12 cellular contexts compared by ENCODE assay signal in genomic region chr5:172941067-172941516, GRCh38. TPM values are rescaled to one million over a fixed set of nuclear protein-coding genes. Genes with fewer than 3 reads are reported as not detected.
DNase-seq lines count a peak whose midpoint lies in the region; ATAC-seq and TF ChIP-seq lines count a peak whose summit lies in the region.
"Had no signal": no experiment of that assay in that cellular context is flagged by ENCODE, and none has a peak within 500 bp of the region (broad histone marks: within the 10 kb centered on the region; RNA-seq: fewer than 3 reads in every experiment).

No MANE protein-coding gene starts in this region.

- H3K27ac Mint-ChIP-seq in mesothelial cell of epicardium: peak overlapping the region; percentile 31
- H3K27ac Mint-ChIP-seq: stimulated activated naive CD8-positive, alpha-beta T cell treated with anti-CD3 and anti-CD28 coated beads, Interleukin-15, Interleukin-2, amounts not matched to agents 100 ng/mL and 50 ng/mL, for 24 hours had no signal

- H3K9ac ChIP-seq in IMR-90 (ENCODE audit: low read depth, low read length) (no peak overlapping the region), adipocyte (ENCODE audit: low read length) (peak overlapping the region; percentile 60)

- H3K4me2 ChIP-seq in IMR-90 (ENCODE audit: low read depth, low read length): no peak overlapping the region

- no peak overlapping the region for H3K18ac ChIP-seq in IMR-90 (ENCODE audit: low read depth, low read length)

- H3K4me1 ChIP-seq in IMR-90 (ENCODE audit: control insufficient read depth, insufficient read depth, low read length) (peaks cover 15% of the 10 kb centered on the region), adipocyte (ENCODE audit: control insufficient read depth, insufficient read depth, low read length) (peaks cover 19% of the 10 kb centered on the region)

- H2AK5ac ChIP-seq in IMR-90 (ENCODE audit: low read depth, low read length): peak overlapping the region; percentile 70; the same call in 1 of the 2 replicates

- no peak for TF ChIP-seq POLR2A in IMR-90 (IDR thresholded peaks at IDR 0.05; ENCODE audit: low read depth, low read length)

- H3K9me3 ChIP-seq in IMR-90 (ENCODE audit: control insufficient read depth, insufficient read depth, low read length) (no peaks in the 10 kb centered on the region), adipocyte (ENCODE audit: control insufficient read depth, low read length) (no peaks in the 10 kb centered on the region)

- peak overlapping the region; percentile 35 to 62; a peak in 3 of 4 replicates for H4K8ac ChIP-seq in IMR-90 (ENCODE audit: low read depth in 2 of 2, low read length in 2 of 2)

- H3K27ac ChIP-seq in IMR-90 (ENCODE audit: insufficient read depth, low read length): peak overlapping the region; percentile 33; the same call in 1 of the 2 replicates
- H3K27ac ChIP-seq: skin epidermis had no signal

- peak overlapping the region; percentile 82 for H4K91ac ChIP-seq in IMR-90 (ENCODE audit: insufficient read depth, low read depth, low read length)

- TF ChIP-seq CTCF in IMR-90 (conservative IDR thresholded peaks at IDR 0.05; ENCODE audit: low read depth, low read length) (no peak), mesothelial cell of epicardium (IDR thresholded peaks at IDR 0.05; ENCODE audit: unreplicated experiment) (no peak)

- H2AK9ac ChIP-seq in IMR-90 (replicated peaks; ENCODE audit: low read depth, low read length, poor library complexity): no peak overlapping the region

- WGBS in IMR-90 (ENCODE audit: extremely low coverage in 2 of 2, insufficient read length in 1 of 2), 2 experiments: no CpG with 5 or more reads among the region's 4 CpGs

- DNase-seq in NCI-H1105 treated with DMSO at 0.1 percent for 48 hours (lab: John Stamatoyannopoulos, UW) (peak; percentile 26), NCI-H1105 (lab: John Stamatoyannopoulos, UW) (no peak), IMR-90 (no peak), adipocyte (ENCODE audit: low read depth) (no peak), mesothelial cell of epicardium (ENCODE audit: low spot score in 2 of 2, unreplicated experiment in 2 of 2) (no peak), occipital lobe (lab: John Stamatoyannopoulos, UW) (no peak), NAMALWA (ENCODE audit: low spot score) (no peak)
- no peak for DNase-seq in effector CD4-positive, alpha-beta T cell
- DNase-seq: activated effector memory CD4-positive, alpha-beta T cell treated with Interleukin-2 at 50 U/mL for 16 hours; NCI-H1417 treated with DMSO at 0.1 percent for 48 hours had no signal

- H3K4me3 ChIP-seq in IMR-90 (ENCODE audit: insufficient read depth, low read depth, low read length) (no peak overlapping the region), adipocyte (ENCODE audit: low read length) (no peak overlapping the region)
- H3K4me3 ChIP-seq: skin epidermis had no signal

- no peak for ATAC-seq in IMR-90 (ENCODE audit: low read depth)

- no peaks in the 10 kb centered on the region for H3K9me3 Mint-ChIP-seq in mesothelial cell of epicardium
- H3K9me3 Mint-ChIP-seq: stimulated activated naive CD8-positive, alpha-beta T cell treated with anti-CD3 and anti-CD28 coated beads, Interleukin-15, Interleukin-2, amounts not matched to agents 100 ng/mL and 50 ng/mL, for 24 hours had no signal

- H3K4me3 Mint-ChIP-seq in mesothelial cell of epicardium: no peak overlapping the region
- H3K4me3 Mint-ChIP-seq: stimulated activated naive CD8-positive, alpha-beta T cell treated with anti-CD3 and anti-CD28 coated beads, Interleukin-15, Interleukin-2, amounts not matched to agents 100 ng/mL and 50 ng/mL, for 24 hours had no signal

- no peak overlapping the region for H4K5ac ChIP-seq in IMR-90 (ENCODE audit: low read depth, low read length)

- peaks cover 12 to 59% of the 10 kb centered on the region in 2 experiments; a peak in 3 of 4 replicates for H3K79me1 ChIP-seq in IMR-90 (ENCODE audit: low read depth in 1 of 2, low read length in 2 of 2)

- H3K36me3 ChIP-seq in IMR-90 (ENCODE audit: control insufficient read depth, insufficient read depth, low read length) (peaks cover 38% of the 10 kb centered on the region), adipocyte (ENCODE audit: control insufficient read depth, insufficient read depth, low read length, severe bottlenecking) (peaks cover 49% of the 10 kb centered on the region)

- peaks cover 21% of the 10 kb centered on the region for H3K9me1 ChIP-seq in IMR-90 (ENCODE audit: insufficient read depth, low read length)

- POLR2A ChIA-PET in IMR-90 (lab: Charles Lee; ENCODE audit: unreplicated experiment): interaction anchor here (1.2 kb wide), 1 partner anchor 10 kb away, joined by 4 read pairs; no protein-coding TSS in a partner anchor

- CTCF ChIA-PET in IMR-90 (lab: Yijun Ruan, JAX): interaction anchor here (0.6 to 0.7 kb wide), 2 partner anchors 27 to 353 kb away, joined by 4 read pairs; no protein-coding TSS in a partner anchor

- H3K27me3 Mint-ChIP-seq in mesothelial cell of epicardium (ENCODE audit: low read depth): no peaks in the 10 kb centered on the region
- H3K27me3 Mint-ChIP-seq: stimulated activated naive CD8-positive, alpha-beta T cell treated with anti-CD3 and anti-CD28 coated beads, Interleukin-15, Interleukin-2, amounts not matched to agents 100 ng/mL and 50 ng/mL, for 24 hours had no signal

- peak overlapping the region; percentile 64; the same call in 1 of the 3 replicates for H2BK15ac ChIP-seq in IMR-90 (ENCODE audit: low read depth, low read length)

- peak overlapping the region; percentile 48; the same call in 1 of the 2 replicates for H3K23ac ChIP-seq in IMR-90 (ENCODE audit: low read depth, low read length)

- peaks cover 24% of the 10 kb centered on the region for H3K4me1 Mint-ChIP-seq in mesothelial cell of epicardium

- peak overlapping the region; percentile 54 for H3K56ac ChIP-seq in IMR-90 (ENCODE audit: extremely low read depth, insufficient read depth, low read length)

- H2BK20ac ChIP-seq in IMR-90 (ENCODE audit: low read depth, low read length): peak overlapping the region; percentile 85; the same call in 1 of the 2 replicates

- in situ Hi-C loops in IMR-90 (cut with MboI; ENCODE audit: low sequenced_read_pairs): loop anchor here (10.0 kb wide), 1 partner anchor 466 kb away; no protein-coding TSS in a partner anchor

- peak overlapping the region; percentile 67 for H3K4ac ChIP-seq in IMR-90 (ENCODE audit: low read depth, low read length)

- peaks cover 31% of the 10 kb centered on the region for H3K36me3 Mint-ChIP-seq in mesothelial cell of epicardium

- no peaks in the 10 kb centered on the region for H4K20me1 ChIP-seq in IMR-90 (ENCODE audit: insufficient read depth, low read length)

- H3K27me3 ChIP-seq in IMR-90 (ENCODE audit: control insufficient read depth, insufficient read depth, low read length) (no peaks in the 10 kb centered on the region), adipocyte (replicated peaks; ENCODE audit: control insufficient read depth, insufficient read depth, low read length) (no peaks in the 10 kb centered on the region)

- TF ChIP-seq RAD21 in IMR-90 (IDR thresholded peaks at IDR 0.05; ENCODE audit: low read length): no peak

- no TSS peak for BruUV-seq in IMR-90 (replicated peaks; lab: Mats Ljungman, UMichigan)

- dilution Hi-C loops in IMR-90 (cut with HindIII; ENCODE audit: low sequenced_read_pairs, unreplicated experiment): no loop called here

- no peak overlapping the region for H3K14ac ChIP-seq in IMR-90 (replicated peaks; ENCODE audit: low read depth, low read length)

- peak overlapping the region; percentile 10 for H2BK5ac ChIP-seq in IMR-90 (ENCODE audit: low read depth, low read length, poor library complexity, severe bottlenecking)

- H2AFZ ChIP-seq in IMR-90 (replicated peaks; ENCODE audit: low read length, poor library complexity): no peak overlapping the region

- H2BK120ac ChIP-seq in IMR-90 (ENCODE audit: low read depth, low read length): peak overlapping the region; percentile 76

- intact Hi-C loops in IMR-90 (cut with micrococcal nuclease): loop anchor here (10.0 kb wide), 1 partner anchor 466 kb away; no protein-coding TSS in a partner anchor

TF ChIP-seq in IMR-90, 13 proteins besides CTCF, POLR2A, EP300 and RAD21:
- TF ChIP-seq MAZ (IDR thresholded peaks at IDR 0.05; ENCODE audit: borderline replicate concordance, low read depth, low read length) (no peak), SMC3 (IDR thresholded peaks at IDR 0.05; ENCODE audit: low read depth, low read length) (no peak), MXI1 (IDR thresholded peaks at IDR 0.05; ENCODE audit: borderline replicate concordance, low read depth, low read length) (no peak), CEBPB (IDR thresholded peaks at IDR 0.05; ENCODE audit: low read depth, low read length) (no peak), MAFK (IDR thresholded peaks at IDR 0.05; ENCODE audit: low read depth, low read length) (no peak), ELK1 (IDR thresholded peaks at IDR 0.05; ENCODE audit: borderline replicate concordance, low read depth, low read length) (no peak)

RNA-seq across cellular contexts. Expression of gene RPL26L1, which starts 18.1 kb away (rescaled TPM):
- total RNA-seq in IMR-90 (2012; rRNA removed): 109 and 118 TPM in 2 replicates
- 134 and 140 TPM in 2 replicates for polyA plus RNA-seq in IMR-90 (2012; rRNA removed)
- polyA plus RNA-seq in IMR-90 (2012; cell fraction: cytosol; rRNA removed): 54.4 and 111 TPM in 2 replicates
- polyA plus RNA-seq in IMR-90 (2012; cell fraction: nucleus; rRNA removed; ENCODE audit: low replicate concordance): 60.2 and 86.2 TPM in 2 replicates
- 43.0 to 43.9 TPM (median 43.9 TPM) in 3 replicates for total RNA-seq in mesothelial cell of epicardium
- total RNA-seq in occipital lobe: 29.8 TPM

RNA-seq across cellular contexts. Expression of gene ATP6V0E1, which starts 42.5 kb away (rescaled TPM):
- 277 and 299 TPM in 2 replicates for total RNA-seq in IMR-90 (2012; rRNA removed)
- polyA plus RNA-seq in IMR-90 (2012; rRNA removed): 258 TPM in 2 replicates
- polyA plus RNA-seq in IMR-90 (2012; cell fraction: cytosol; rRNA removed): 96.0 and 111 TPM in 2 replicates
- 16.9 and 96.8 TPM in 2 replicates for polyA plus RNA-seq in IMR-90 (2012; cell fraction: nucleus; rRNA removed; ENCODE audit: low replicate concordance)
- total RNA-seq in mesothelial cell of epicardium: 116 to 125 TPM (median 120 TPM) in 3 replicates
- 43.5 TPM for total RNA-seq in occipital lobe
